ENCODE assay signal across 18 cellular contexts in genomic region chr20:61630816-61631215, GRCh38.
DNase-seq lines count a peak whose midpoint lies in the region; ATAC-seq, FAIRE-seq and TF ChIP-seq lines count a peak whose summit lies in the region.
"Had no signal": no experiment of that assay in that cellular context is flagged by ENCODE, and none has a peak within 500 bp of the region (broad histone marks: within the 10 kb centered on the region; RNA-seq: fewer than 3 reads in every experiment).

No MANE protein-coding gene starts in this region.

- CTCF ChIA-PET in HepG2 (lab: Yijun Ruan, JAX; ENCODE audit: low intra/inter-chr PET ratio, low total read pairs): no interaction called here
- CTCF ChIA-PET in IMR-90 (lab: Yijun Ruan, JAX): no interaction called here
- CTCF ChIA-PET in H1 (lab: Charles Lee; ENCODE audit: partially characterized antibody): interaction anchor here (2.0 kb wide), 1 partner anchor 266 kb away, joined by 4 read pairs; no protein-coding TSS in a partner anchor

- H3K79me2 ChIP-seq in HepG2 (ENCODE audit: insufficient read depth, low read length) (no peaks in the 10 kb centered on the region), H1 (ENCODE audit: control insufficient read depth in 1 of 2, insufficient read depth in 2 of 2, low read length in 2 of 2) (no peaks in the 10 kb centered on the region)

- H3K9ac ChIP-seq in HepG2 (ENCODE audit: insufficient read depth, low read depth, low read length): no peak overlapping the region
- H3K9ac ChIP-seq in IMR-90 (ENCODE audit: low read depth, low read length): no peak overlapping the region
- no peak overlapping the region for H3K9ac ChIP-seq in H1 (replicated peaks in 1 of 4; ENCODE audit: extremely low read depth in 1 of 4, low read depth in 3 of 4, low read length in 3 of 4)
- H3K9ac ChIP-seq in neuronal stem cell (ENCODE audit: low read depth, low read length, poor library complexity): no peak overlapping the region

- DNase-seq in HepG2 (ENCODE audit: low spot score) (no peak), right lobe of liver (no peak), IMR-90 (no peak), H1 (ENCODE audit: low read depth in 1 of 2, low spot score in 2 of 2) (no peak), neuronal stem cell (ENCODE audit: low spot score) (no peak)
- DNase-seq: 8988T; C1 segment of cervical spinal cord; Caco-2; CD4-positive, alpha-beta memory T cell; DND-41; HFFc6 had no signal

- H3K4me3 ChIP-seq in HepG2 (replicated peaks in 1 of 3; ENCODE audit: insufficient read depth in 1 of 3, low read depth in 2 of 3, low read length in 3 of 3) (no peak overlapping the region), right lobe of liver (no peak overlapping the region), IMR-90 (ENCODE audit: insufficient read depth, low read depth, low read length) (no peak overlapping the region), H1 (ENCODE audit: extremely low read depth in 1 of 4, insufficient read depth in 2 of 4, low read depth in 3 of 4, low read length in 4 of 4) (no peak overlapping the region), neuronal stem cell (ENCODE audit: low read length in 2 of 2) (no peak overlapping the region)
- H3K4me3 ChIP-seq: GM23338, HAP-1 had no signal

- H4K20me1 ChIP-seq in HepG2 (ENCODE audit: insufficient read depth, low read length): peaks cover 5% of the 10 kb centered on the region; the same call in 1 of the 2 replicates
- H4K20me1 ChIP-seq in IMR-90 (ENCODE audit: insufficient read depth, low read length): no peaks in the 10 kb centered on the region
- peaks cover 3% of the 10 kb centered on the region in 2 experiments for H4K20me1 ChIP-seq in H1 (replicated peaks in 1 of 2; ENCODE audit: control insufficient read depth in 1 of 2, insufficient read depth in 2 of 2, low read length in 2 of 2)

- H3K4me2 ChIP-seq in HepG2 (ENCODE audit: low read depth, low read length) (no peak overlapping the region), IMR-90 (ENCODE audit: low read depth, low read length) (no peak overlapping the region), H1 (ENCODE audit: insufficient read depth in 1 of 2, low read depth in 2 of 2, low read length in 2 of 2) (no peak overlapping the region), neuronal stem cell (ENCODE audit: insufficient read depth, low read length, poor library complexity, severe bottlenecking) (no peak overlapping the region)
- H3K4me2 ChIP-seq: GM23338 had no signal

- H3K56ac ChIP-seq in IMR-90 (ENCODE audit: extremely low read depth, insufficient read depth, low read length): no peak overlapping the region
- H3K56ac ChIP-seq in H1 (replicated peaks; ENCODE audit: insufficient read length, low read depth, low read length): no peak overlapping the region

- H3K9me1 ChIP-seq in IMR-90 (ENCODE audit: insufficient read depth, low read length): no peaks in the 10 kb centered on the region

- WGBS in HepG2 (ENCODE audit: low lambda C conversion rate): 9% methylated on average over 10 of the region's 10 CpGs
- WGBS in right lobe of liver (ENCODE audit: insufficient coverage, low coverage, low lambda C conversion rate, missing lambda C conversion rate): 48% methylated on average over 5 of the region's 10 CpGs
- 94% methylated on average over 3 of the region's 10 CpGs; no CpG with 5 or more reads in 1 of the 2 experiments for WGBS in IMR-90 (ENCODE audit: extremely low coverage in 2 of 2, insufficient read length in 1 of 2), 2 experiments
- 91% methylated on average over 10 of the region's 10 CpGs; no CpG with 5 or more reads in 1 of the 2 experiments for WGBS in H1 (ENCODE audit: extremely low coverage in 1 of 2, insufficient coverage in 1 of 2, insufficient read length in 1 of 2, insufficient replicate concordance in 2 of 2, low coverage in 1 of 2, low lambda C conversion rate in 2 of 2, missing lambda C conversion rate in 1 of 2), 2 experiments
- no CpG with 5 or more reads among the region's 10 CpGs for WGBS in neuronal stem cell (ENCODE audit: extremely low coverage in 2 of 2, insufficient read length in 2 of 2, insufficient replicate concordance in 1 of 2), 2 donors

- H3K36me3 ChIP-seq in HepG2 (replicated peaks in 1 of 2; ENCODE audit: control insufficient read depth in 1 of 2, insufficient read depth in 2 of 2, low read length in 2 of 2) (no peaks in the 10 kb centered on the region), right lobe of liver (no peaks in the 10 kb centered on the region), IMR-90 (ENCODE audit: control insufficient read depth, insufficient read depth, low read length) (no peaks in the 10 kb centered on the region), H1 (ENCODE audit: control insufficient read depth in 2 of 4, insufficient read depth in 4 of 4, low read length in 3 of 4) (no peaks in the 10 kb centered on the region), neuronal stem cell (replicated peaks in 1 of 2; ENCODE audit: control insufficient read depth in 2 of 2, insufficient read depth in 2 of 2, low read length in 2 of 2) (peaks cover 0 to under 1% of the 10 kb centered on the region in 2 donors)
- H3K36me3 ChIP-seq: HAP-1 had no signal

- H2AK5ac ChIP-seq in IMR-90 (ENCODE audit: low read depth, low read length) (no peak overlapping the region), H1 (ENCODE audit: low read depth, low read length) (peak overlapping the region; percentile 65; the same call in 1 of the 2 replicates), neuronal stem cell (ENCODE audit: low read depth, low read length) (no peak overlapping the region)

- no peak for TF ChIP-seq RAD21 in HepG2 (CRISPR knock-in tag; IDR thresholded peaks at IDR 0.05)
- TF ChIP-seq RAD21 in IMR-90 (IDR thresholded peaks at IDR 0.05; ENCODE audit: low read length): no peak
- TF ChIP-seq RAD21 in H1 (IDR thresholded peaks at IDR 0.05 in 1 of 2, conservative IDR thresholded peaks at IDR 0.05 in 1 of 2; ENCODE audit: low read depth in 2 of 2, low read length in 2 of 2): no peak

- dilution Hi-C loops in IMR-90 (cut with HindIII; ENCODE audit: low sequenced_read_pairs, unreplicated experiment): no loop called here

- H2BK5ac ChIP-seq in IMR-90 (ENCODE audit: low read depth, low read length, poor library complexity, severe bottlenecking) (no peak overlapping the region), H1 (ENCODE audit: low read depth, low read length) (no peak overlapping the region), neuronal stem cell (ENCODE audit: low read length) (no peak overlapping the region)

- H3K18ac ChIP-seq in IMR-90 (ENCODE audit: low read depth, low read length) (no peak overlapping the region), H1 (ENCODE audit: extremely low read depth, low read length) (no peak overlapping the region), neuronal stem cell (ENCODE audit: low read length) (no peak overlapping the region)

- H4K91ac ChIP-seq in IMR-90 (ENCODE audit: insufficient read depth, low read depth, low read length): no peak overlapping the region
- H4K91ac ChIP-seq in H1 (replicated peaks; ENCODE audit: insufficient read length, low read length): no peak overlapping the region
- no peak overlapping the region for H4K91ac ChIP-seq in neuronal stem cell (ENCODE audit: low read depth, low read length, poor library complexity)

- H3K79me1 ChIP-seq in IMR-90 (ENCODE audit: low read depth in 1 of 2, low read length in 2 of 2) (no peaks in the 10 kb centered on the region), H1 (ENCODE audit: low read depth, low read length) (0 out of 2 replicates have a peak, but pooled peaks cover 2% of the 10 kb centered on the region), neuronal stem cell (ENCODE audit: low read depth, low read length) (peaks cover 2% of the 10 kb centered on the region)

- peaks cover 10% of the 10 kb centered on the region; the same call in 1 of the 2 replicates for H3K23me2 ChIP-seq in H1 (ENCODE audit: low read depth, low read length)

- TF ChIP-seq EP300 in HepG2 (IDR thresholded peaks at IDR 0.05; ENCODE audit: low read depth in 2 of 2, low read length in 2 of 2): no peak
- TF ChIP-seq EP300 in HepG2 (CRISPR knock-in tag; IDR thresholded peaks at IDR 0.05; ENCODE audit: borderline replicate concordance): no peak
- TF ChIP-seq EP300 in H1 (IDR thresholded peaks at IDR 0.05; ENCODE audit: borderline replicate concordance in 1 of 2, low read depth in 2 of 2, low read length in 2 of 2): no peak

- H3K14ac ChIP-seq in IMR-90 (replicated peaks; ENCODE audit: low read depth, low read length) (no peak overlapping the region), H1 (ENCODE audit: insufficient read length) (no peak overlapping the region), neuronal stem cell (ENCODE audit: low read length) (peak overlapping the region; percentile 78)

- H3K27ac ChIP-seq in HepG2 (ENCODE audit: extremely low read length, insufficient read depth, low read length) (no peak overlapping the region), right lobe of liver (no peak overlapping the region), IMR-90 (ENCODE audit: insufficient read depth, low read length) (no peak overlapping the region), H1 (ENCODE audit: low read depth, low read length) (no peak overlapping the region), neuronal stem cell (replicated peaks; ENCODE audit: low read length) (no peak overlapping the region)

- no peak for TF ChIP-seq POLR2A in HepG2 (IDR thresholded peaks at IDR 0.05; ENCODE audit: insufficient read depth in 1 of 2, low read depth in 2 of 2, low read length in 2 of 2)
- no peak for TF ChIP-seq POLR2A in right lobe of liver (IDR thresholded peaks at IDR 0.05)
- no peak for TF ChIP-seq POLR2A in IMR-90 (IDR thresholded peaks at IDR 0.05; ENCODE audit: low read depth, low read length)
- no peak for TF ChIP-seq POLR2A in H1 (IDR thresholded peaks at IDR 0.05; ENCODE audit: control extremely low read depth in 1 of 2, low read depth in 2 of 2, low read length in 2 of 2)

- H3K27me3 ChIP-seq in HepG2 (ENCODE audit: control insufficient read depth in 1 of 2, insufficient read depth in 2 of 2, low read length in 2 of 2): peaks cover 35 to 74% of the 10 kb centered on the region in 2 experiments; a peak in 4 of 5 replicates
- H3K27me3 ChIP-seq in right lobe of liver: no peaks in the 10 kb centered on the region
- no peaks in the 10 kb centered on the region; the same call in 1 of the 2 replicates for H3K27me3 ChIP-seq in IMR-90 (ENCODE audit: control insufficient read depth, insufficient read depth, low read length)
- peaks cover 0 to 3% (median under 1%) of the 10 kb centered on the region in 4 experiments; a peak in 3 of 7 replicates for H3K27me3 ChIP-seq in H1 (replicated peaks in 1 of 4; ENCODE audit: control insufficient read depth in 3 of 4, extremely low read depth in 1 of 4, insufficient read depth in 3 of 4, low read length in 3 of 4)
- H3K27me3 ChIP-seq in neuronal stem cell (ENCODE audit: control insufficient read depth in 3 of 3, insufficient read depth in 3 of 3, low read depth in 1 of 3, low read length in 3 of 3): no peaks in the 10 kb centered on the region

- H4K5ac ChIP-seq in IMR-90 (ENCODE audit: low read depth, low read length) (no peak overlapping the region), H1 (ENCODE audit: insufficient read length, low read depth, low read length) (no peak overlapping the region)

- POLR2A ChIA-PET in HepG2 (lab: Yijun Ruan, JAX): no interaction called here
- POLR2A ChIA-PET in IMR-90 (lab: Charles Lee; ENCODE audit: unreplicated experiment): interaction anchor here (0.7 kb wide), 1 partner anchor 35 kb away, joined by 3 read pairs; no protein-coding TSS in a partner anchor
- POLR2A ChIA-PET in H1 (lab: Charles Lee; ENCODE audit: partially characterized antibody): no interaction called here

- H2BK120ac ChIP-seq in IMR-90 (ENCODE audit: low read depth, low read length) (no peak overlapping the region), H1 (replicated peaks; ENCODE audit: low read depth, low read length) (no peak overlapping the region), neuronal stem cell (ENCODE audit: low read depth, low read length) (no peak overlapping the region)

- H2BK15ac ChIP-seq in IMR-90 (ENCODE audit: low read depth, low read length) (no peak overlapping the region), H1 (ENCODE audit: low read length) (no peak overlapping the region), neuronal stem cell (ENCODE audit: low read length) (no peak overlapping the region)

- no peak overlapping the region for H2BK12ac ChIP-seq in H1 (ENCODE audit: low read depth, low read length)
- no peak overlapping the region for H2BK12ac ChIP-seq in neuronal stem cell (ENCODE audit: low read length)

- H2AK9ac ChIP-seq in IMR-90 (replicated peaks; ENCODE audit: low read depth, low read length, poor library complexity): no peak overlapping the region

- H2AFZ ChIP-seq in HepG2 (ENCODE audit: low read length): no peak overlapping the region
- H2AFZ ChIP-seq in IMR-90 (replicated peaks; ENCODE audit: low read length, poor library complexity): peak overlapping the region; percentile 11
- no peak overlapping the region for H2AFZ ChIP-seq in H1 (ENCODE audit: low read length)
- no peak overlapping the region for H2AFZ ChIP-seq in neuronal stem cell (ENCODE audit: low read length)
- H2AFZ ChIP-seq: GM23338 had no signal

- BruUV-seq in HepG2 (replicated peaks; lab: Mats Ljungman, UMichigan) (no TSS peak), IMR-90 (replicated peaks; lab: Mats Ljungman, UMichigan) (no TSS peak)

- TF ChIP-seq CTCF in HepG2 (CRISPR knock-in tag; IDR thresholded peaks at IDR 0.05): no peak
- TF ChIP-seq CTCF in right lobe of liver (IDR thresholded peaks at IDR 0.05): no peak
- no peak for TF ChIP-seq CTCF in IMR-90 (conservative IDR thresholded peaks at IDR 0.05; ENCODE audit: low read depth, low read length)
- TF ChIP-seq CTCF in H1 (IDR thresholded peaks at IDR 0.05; ENCODE audit: control extremely low read depth in 1 of 3, insufficient read depth in 1 of 3, low read depth in 1 of 3, low read length in 3 of 3): no peak

- H3K23ac ChIP-seq in IMR-90 (ENCODE audit: low read depth, low read length) (no peak overlapping the region), H1 (ENCODE audit: insufficient read length) (no peak overlapping the region), neuronal stem cell (ENCODE audit: low read depth, low read length, poor library complexity) (no peak overlapping the region)

- FAIRE-seq in HepG2 (lab: Jason Lieb, UNC): no peak
- FAIRE-seq in H1 (lab: Jason Lieb, UNC): no peak
- FAIRE-seq: G401.6, GM12892, H54 had no signal

- no peak overlapping the region for H2BK20ac ChIP-seq in IMR-90 (ENCODE audit: low read depth, low read length)
- H2BK20ac ChIP-seq in H1 (ENCODE audit: low read length): no peak overlapping the region

- no peaks in the 10 kb centered on the region for H3K4me1 ChIP-seq in HepG2 (ENCODE audit: insufficient read depth, low read length)
- no peaks in the 10 kb centered on the region for H3K4me1 ChIP-seq in right lobe of liver
- H3K4me1 ChIP-seq in IMR-90 (ENCODE audit: control insufficient read depth, insufficient read depth, low read length): no peaks in the 10 kb centered on the region
- H3K4me1 ChIP-seq in H1 (replicated peaks in 1 of 4; ENCODE audit: control insufficient read depth in 3 of 4, insufficient read depth in 4 of 4, low read length in 3 of 4): peaks cover 0 to 7% (median 4%) of the 10 kb centered on the region in 4 experiments; a peak in 3 of 7 replicates
- peaks cover 11 to 19% of the 10 kb centered on the region in 2 donors for H3K4me1 ChIP-seq in neuronal stem cell (ENCODE audit: control insufficient read depth in 2 of 2, insufficient read depth in 1 of 2, low read depth in 1 of 2, low read length in 2 of 2)
- H3K4me1 ChIP-seq: Caco-2, HAP-1 had no signal

- H3K4ac ChIP-seq in IMR-90 (ENCODE audit: low read depth, low read length): no peak overlapping the region
- no peak overlapping the region for H3K4ac ChIP-seq in H1 (replicated peaks; ENCODE audit: insufficient read length, low read depth, low read length)
- H3K4ac ChIP-seq in neuronal stem cell (ENCODE audit: low read length): no peak overlapping the region

- intact Hi-C loops in HepG2 (cut with micrococcal nuclease; ENCODE audit: unreplicated experiment): no loop called here
- intact Hi-C loops in right lobe of liver (cut with DNase I): no loop called here
- intact Hi-C loops in IMR-90 (cut with micrococcal nuclease): no loop called here

- no peak for ATAC-seq in HepG2
- no peak for ATAC-seq in right lobe of liver
- ATAC-seq in IMR-90 (ENCODE audit: low read depth): no peak
- ATAC-seq in GM19395 (IDR thresholded peaks at IDR 0.05; ENCODE audit: unreplicated experiment): no peak
- ATAC-seq in HG03439 (IDR thresholded peaks at IDR 0.05; ENCODE audit: unreplicated experiment): no peak

- in situ Hi-C loops in HepG2 (cut with HindIII; ENCODE audit: extremely low pct_ligation_motif_present, low pct_unique_long_range_greater_than_20kb): no loop called here
- in situ Hi-C loops in IMR-90 (cut with MboI; ENCODE audit: low sequenced_read_pairs): no loop called here

- H4K8ac ChIP-seq in IMR-90 (ENCODE audit: low read depth in 2 of 2, low read length in 2 of 2) (no peak overlapping the region), H1 (ENCODE audit: extremely low read depth, insufficient read depth, low read length) (no peak overlapping the region; the same call in 1 of the 2 replicates), neuronal stem cell (ENCODE audit: low read depth, low read length) (no peak overlapping the region)

- no peaks in the 10 kb centered on the region for H3K9me3 ChIP-seq in HepG2 (ENCODE audit: low read length)
- H3K9me3 ChIP-seq in right lobe of liver: no peaks in the 10 kb centered on the region
- no peaks in the 10 kb centered on the region for H3K9me3 ChIP-seq in IMR-90 (ENCODE audit: control insufficient read depth, insufficient read depth, low read length)
- H3K9me3 ChIP-seq in H1 (ENCODE audit: insufficient read depth in 2 of 2, low read depth in 1 of 2, low read length in 1 of 2): no peaks in the 10 kb centered on the region
- no peaks in the 10 kb centered on the region for H3K9me3 ChIP-seq in neuronal stem cell (replicated peaks in 1 of 2; ENCODE audit: control insufficient read depth in 2 of 2, insufficient read depth in 1 of 2, low read depth in 1 of 2, low read length in 2 of 2)
- H3K9me3 ChIP-seq: Caco-2, HAP-1 had no signal
